1 cellular context compared by ENCODE assay signal in the genomic region with DNA sequence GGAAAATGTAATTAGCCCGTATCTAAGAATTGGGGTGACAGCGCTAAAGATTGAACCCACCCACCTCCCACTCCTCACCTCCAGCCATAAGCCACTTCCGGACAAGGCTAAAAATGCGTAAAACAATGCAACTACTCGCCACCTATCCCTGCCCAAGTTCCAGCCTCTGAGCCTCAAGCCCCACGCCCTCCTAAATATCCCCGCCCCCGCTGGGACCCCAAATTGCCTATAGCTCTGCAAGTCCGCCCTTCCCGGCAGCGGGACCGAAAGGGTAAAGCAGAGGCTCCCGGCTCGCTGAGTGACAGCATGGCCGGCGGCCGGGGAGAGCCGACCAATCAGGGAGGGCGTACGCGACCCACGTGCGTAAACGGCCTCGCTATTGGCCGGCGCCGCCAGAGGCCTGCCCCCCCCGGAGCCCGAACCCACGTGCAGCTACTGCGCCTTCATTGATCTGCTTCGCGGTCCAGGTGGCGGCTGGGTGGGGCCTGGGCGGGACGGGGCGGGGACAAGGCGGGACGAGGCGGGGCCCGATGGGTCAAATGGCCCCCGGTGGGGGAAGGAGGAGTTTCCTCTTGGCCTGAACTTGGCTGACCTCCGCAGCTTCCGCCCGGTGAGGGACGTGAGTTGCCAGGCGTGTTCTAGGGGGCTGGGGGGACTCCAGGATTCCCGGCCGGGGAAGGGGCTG.
A peak's percentile ranks its signal among the peaks of the same experiment; 100 is the strongest.
TF ChIP-seq lines count a peak whose summit lies in the region.

Gene TLE6 (plus strand): TSS at position 564 of the 685 bp plus-strand sequence. CDS start 670 bp downstream, outside the sequence.

TF ChIP-seq in HepG2, 621 proteins besides CTCF, POLR2A, EP300 and RAD21 (continued from another document and continues in another):
- TF ChIP-seq, protein P1, sequence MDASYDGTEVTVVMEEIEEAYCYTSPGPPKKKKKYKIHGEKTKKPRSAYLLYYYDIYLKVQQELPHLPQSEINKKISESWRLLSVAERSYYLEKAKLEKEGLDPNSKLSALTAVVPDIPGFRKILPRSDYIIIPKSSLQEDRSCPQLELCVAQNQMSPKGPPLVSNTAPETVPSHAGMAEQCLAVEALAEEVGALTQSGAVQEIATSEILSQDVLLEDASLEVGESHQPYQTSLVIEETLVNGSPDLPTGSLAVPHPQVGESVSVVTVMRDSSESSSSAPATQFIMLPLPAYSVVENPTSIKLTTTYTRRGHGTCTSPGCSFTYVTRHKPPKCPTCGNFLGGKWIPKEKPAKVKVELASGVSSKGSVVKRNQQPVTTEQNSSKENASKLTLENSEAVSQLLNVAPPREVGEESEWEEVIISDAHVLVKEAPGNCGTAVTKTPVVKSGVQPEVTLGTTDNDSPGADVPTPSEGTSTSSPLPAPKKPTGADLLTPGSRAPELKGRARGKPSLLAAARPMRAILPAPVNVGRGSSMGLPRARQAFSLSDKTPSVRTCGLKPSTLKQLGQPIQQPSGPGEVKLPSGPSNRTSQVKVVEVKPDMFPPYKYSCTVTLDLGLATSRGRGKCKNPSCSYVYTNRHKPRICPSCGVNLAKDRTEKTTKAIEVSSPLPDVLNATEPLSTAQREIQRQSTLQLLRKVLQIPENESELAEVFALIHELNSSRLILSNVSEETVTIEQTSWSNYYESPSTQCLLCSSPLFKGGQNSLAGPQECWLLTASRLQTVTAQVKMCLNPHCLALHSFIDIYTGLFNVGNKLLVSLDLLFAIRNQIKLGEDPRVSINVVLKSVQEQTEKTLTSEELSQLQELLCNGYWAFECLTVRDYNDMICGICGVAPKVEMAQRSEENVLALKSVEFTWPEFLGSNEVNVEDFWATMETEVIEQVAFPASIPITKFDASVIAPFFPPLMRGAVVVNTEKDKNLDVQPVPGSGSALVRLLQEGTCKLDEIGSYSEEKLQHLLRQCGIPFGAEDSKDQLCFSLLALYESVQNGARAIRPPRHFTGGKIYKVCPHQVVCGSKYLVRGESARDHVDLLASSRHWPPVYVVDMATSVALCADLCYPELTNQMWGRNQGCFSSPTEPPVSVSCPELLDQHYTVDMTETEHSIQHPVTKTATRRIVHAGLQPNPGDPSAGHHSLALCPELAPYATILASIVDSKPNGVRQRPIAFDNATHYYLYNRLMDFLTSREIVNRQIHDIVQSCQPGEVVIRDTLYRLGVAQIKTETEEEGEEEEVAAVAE (CRISPR knock-in tag; IDR thresholded peaks at IDR 0.05; ENCODE audit: borderline replicate concordance) = 0 out of 2 replicates have a peak, but pooled peaks have one; percentile 75
- peak; percentile 59; the same call in 1 of the 2 replicates for TF ChIP-seq ZNF362 (CRISPR knock-in tag; IDR thresholded peaks at IDR 0.05; ENCODE audit: borderline replicate concordance)
- peak; percentile 24; the same call in 1 of the 2 replicates for TF ChIP-seq TRAFD1 (CRISPR knock-in tag; IDR thresholded peaks at IDR 0.05; ENCODE audit: borderline replicate concordance)
- peak; percentile 99 for TF ChIP-seq ARNTL (CRISPR knock-in tag; IDR thresholded peaks at IDR 0.05)
- TF ChIP-seq CEBPG (CRISPR knock-in tag; IDR thresholded peaks at IDR 0.05) = no peak; the same call in 1 of the 2 replicates
- no peak; the same call in 1 of the 2 replicates for TF ChIP-seq GFI1 (CRISPR knock-in tag; IDR thresholded peaks at IDR 0.05; ENCODE audit: borderline replicate concordance)
- peak; percentile 33; the same call in 1 of the 2 replicates for TF ChIP-seq RFX5 (IDR thresholded peaks at IDR 0.05; ENCODE audit: low read depth, low read length)
- TF ChIP-seq TBX2 (CRISPR knock-in tag; IDR thresholded peaks at IDR 0.05; ENCODE audit: borderline replicate concordance) = peak; percentile 97
- TF ChIP-seq SOX6 (IDR thresholded peaks at IDR 0.05) = no peak
- TF ChIP-seq SOX6 (CRISPR knock-in tag; IDR thresholded peaks at IDR 0.05) = peak; percentile 71
- TF ChIP-seq ISX (CRISPR knock-in tag; conservative IDR thresholded peaks at IDR 0.05) = no peak
- no peak for TF ChIP-seq ATM (IDR thresholded peaks at IDR 0.05; ENCODE audit: borderline replicate concordance)
- TF ChIP-seq GABPB1 (CRISPR knock-in tag; IDR thresholded peaks at IDR 0.05) = peak; percentile 83
- TF ChIP-seq TCF7L2 (IDR thresholded peaks at IDR 0.05; ENCODE audit: low read depth, low read length) = no peak
- TF ChIP-seq SP4 (CRISPR knock-in tag; IDR thresholded peaks at IDR 0.05) = peak; percentile 92
- peak; percentile 99 for TF ChIP-seq SP5 (CRISPR knock-in tag; IDR thresholded peaks at IDR 0.05; ENCODE audit: borderline replicate concordance, low read depth)
- TF ChIP-seq, protein P2, sequence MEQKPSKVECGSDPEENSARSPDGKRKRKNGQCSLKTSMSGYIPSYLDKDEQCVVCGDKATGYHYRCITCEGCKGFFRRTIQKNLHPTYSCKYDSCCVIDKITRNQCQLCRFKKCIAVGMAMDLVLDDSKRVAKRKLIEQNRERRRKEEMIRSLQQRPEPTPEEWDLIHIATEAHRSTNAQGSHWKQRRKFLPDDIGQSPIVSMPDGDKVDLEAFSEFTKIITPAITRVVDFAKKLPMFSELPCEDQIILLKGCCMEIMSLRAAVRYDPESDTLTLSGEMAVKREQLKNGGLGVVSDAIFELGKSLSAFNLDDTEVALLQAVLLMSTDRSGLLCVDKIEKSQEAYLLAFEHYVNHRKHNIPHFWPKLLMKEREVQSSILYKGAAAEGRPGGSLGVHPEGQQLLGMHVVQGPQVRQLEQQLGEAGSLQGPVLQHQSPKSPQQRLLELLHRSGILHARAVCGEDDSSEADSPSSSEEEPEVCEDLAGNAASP (CRISPR knock-in tag; IDR thresholded peaks at IDR 0.05; ENCODE audit: borderline replicate concordance) = peak; percentile 94
- TF ChIP-seq, protein P3, sequence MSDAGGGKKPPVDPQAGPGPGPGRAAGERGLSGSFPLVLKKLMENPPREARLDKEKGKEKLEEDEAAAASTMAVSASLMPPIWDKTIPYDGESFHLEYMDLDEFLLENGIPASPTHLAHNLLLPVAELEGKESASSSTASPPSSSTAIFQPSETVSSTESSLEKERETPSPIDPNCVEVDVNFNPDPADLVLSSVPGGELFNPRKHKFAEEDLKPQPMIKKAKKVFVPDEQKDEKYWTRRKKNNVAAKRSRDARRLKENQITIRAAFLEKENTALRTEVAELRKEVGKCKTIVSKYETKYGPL (CRISPR knock-in tag; IDR thresholded peaks at IDR 0.05) = no peak
- 0 out of 2 replicates have a peak, but pooled peaks have one; percentile 15 for TF ChIP-seq ZNF331 (CRISPR knock-in tag; IDR thresholded peaks at IDR 0.05)
- TF ChIP-seq, protein P4, sequence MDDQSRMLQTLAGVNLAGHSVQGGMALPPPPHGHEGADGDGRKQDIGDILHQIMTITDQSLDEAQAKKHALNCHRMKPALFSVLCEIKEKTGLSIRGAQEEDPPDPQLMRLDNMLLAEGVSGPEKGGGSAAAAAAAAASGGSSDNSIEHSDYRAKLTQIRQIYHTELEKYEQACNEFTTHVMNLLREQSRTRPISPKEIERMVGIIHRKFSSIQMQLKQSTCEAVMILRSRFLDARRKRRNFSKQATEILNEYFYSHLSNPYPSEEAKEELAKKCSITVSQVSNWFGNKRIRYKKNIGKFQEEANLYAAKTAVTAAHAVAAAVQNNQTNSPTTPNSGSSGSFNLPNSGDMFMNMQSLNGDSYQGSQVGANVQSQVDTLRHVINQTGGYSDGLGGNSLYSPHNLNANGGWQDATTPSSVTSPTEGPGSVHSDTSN (CRISPR knock-in tag; IDR thresholded peaks at IDR 0.05; ENCODE audit: borderline replicate concordance) = peak; percentile 96
- TF ChIP-seq, protein P5, sequence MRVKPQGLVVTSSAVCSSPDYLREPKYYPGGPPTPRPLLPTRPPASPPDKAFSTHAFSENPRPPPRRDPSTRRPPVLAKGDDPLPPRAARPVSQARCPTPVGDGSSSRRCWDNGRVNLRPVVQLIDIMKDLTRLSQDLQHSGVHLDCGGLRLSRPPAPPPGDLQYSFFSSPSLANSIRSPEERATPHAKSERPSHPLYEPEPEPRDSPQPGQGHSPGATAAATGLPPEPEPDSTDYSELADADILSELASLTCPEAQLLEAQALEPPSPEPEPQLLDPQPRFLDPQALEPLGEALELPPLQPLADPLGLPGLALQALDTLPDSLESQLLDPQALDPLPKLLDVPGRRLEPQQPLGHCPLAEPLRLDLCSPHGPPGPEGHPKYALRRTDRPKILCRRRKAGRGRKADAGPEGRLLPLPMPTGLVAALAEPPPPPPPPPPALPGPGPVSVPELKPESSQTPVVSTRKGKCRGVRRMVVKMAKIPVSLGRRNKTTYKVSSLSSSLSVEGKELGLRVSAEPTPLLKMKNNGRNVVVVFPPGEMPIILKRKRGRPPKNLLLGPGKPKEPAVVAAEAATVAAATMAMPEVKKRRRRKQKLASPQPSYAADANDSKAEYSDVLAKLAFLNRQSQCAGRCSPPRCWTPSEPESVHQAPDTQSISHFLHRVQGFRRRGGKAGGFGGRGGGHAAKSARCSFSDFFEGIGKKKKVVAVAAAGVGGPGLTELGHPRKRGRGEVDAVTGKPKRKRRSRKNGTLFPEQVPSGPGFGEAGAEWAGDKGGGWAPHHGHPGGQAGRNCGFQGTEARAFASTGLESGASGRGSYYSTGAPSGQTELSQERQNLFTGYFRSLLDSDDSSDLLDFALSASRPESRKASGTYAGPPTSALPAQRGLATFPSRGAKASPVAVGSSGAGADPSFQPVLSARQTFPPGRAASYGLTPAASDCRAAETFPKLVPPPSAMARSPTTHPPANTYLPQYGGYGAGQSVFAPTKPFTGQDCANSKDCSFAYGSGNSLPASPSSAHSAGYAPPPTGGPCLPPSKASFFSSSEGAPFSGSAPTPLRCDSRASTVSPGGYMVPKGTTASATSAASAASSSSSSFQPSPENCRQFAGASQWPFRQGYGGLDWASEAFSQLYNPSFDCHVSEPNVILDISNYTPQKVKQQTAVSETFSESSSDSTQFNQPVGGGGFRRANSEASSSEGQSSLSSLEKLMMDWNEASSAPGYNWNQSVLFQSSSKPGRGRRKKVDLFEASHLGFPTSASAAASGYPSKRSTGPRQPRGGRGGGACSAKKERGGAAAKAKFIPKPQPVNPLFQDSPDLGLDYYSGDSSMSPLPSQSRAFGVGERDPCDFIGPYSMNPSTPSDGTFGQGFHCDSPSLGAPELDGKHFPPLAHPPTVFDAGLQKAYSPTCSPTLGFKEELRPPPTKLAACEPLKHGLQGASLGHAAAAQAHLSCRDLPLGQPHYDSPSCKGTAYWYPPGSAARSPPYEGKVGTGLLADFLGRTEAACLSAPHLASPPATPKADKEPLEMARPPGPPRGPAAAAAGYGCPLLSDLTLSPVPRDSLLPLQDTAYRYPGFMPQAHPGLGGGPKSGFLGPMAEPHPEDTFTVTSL (CRISPR knock-in tag; IDR thresholded peaks at IDR 0.05; ENCODE audit: borderline replicate concordance) = peak; percentile 71; the same call in 1 of the 2 replicates
- 0 out of 2 replicates have a peak, but pooled peaks have one; percentile 10 for TF ChIP-seq HMG20B (CRISPR knock-in tag; conservative IDR thresholded peaks at IDR 0.05)
- peak; percentile 52; the same call in 1 of the 2 replicates for TF ChIP-seq ZSCAN25 (CRISPR knock-in tag; IDR thresholded peaks at IDR 0.05)
- peak; percentile 39; the same call in 1 of the 2 replicates for TF ChIP-seq FOXK1 (CRISPR knock-in tag; IDR thresholded peaks at IDR 0.05; ENCODE audit: borderline replicate concordance, low read depth)
- no peak for TF ChIP-seq ZNF644 (CRISPR knock-in tag; IDR thresholded peaks at IDR 0.05; ENCODE audit: low read depth)
- TF ChIP-seq, protein P6, sequence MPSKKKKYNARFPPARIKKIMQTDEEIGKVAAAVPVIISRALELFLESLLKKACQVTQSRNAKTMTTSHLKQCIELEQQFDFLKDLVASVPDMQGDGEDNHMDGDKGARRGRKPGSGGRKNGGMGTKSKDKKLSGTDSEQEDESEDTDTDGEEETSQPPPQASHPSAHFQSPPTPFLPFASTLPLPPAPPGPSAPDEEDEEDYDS (CRISPR knock-in tag; IDR thresholded peaks at IDR 0.05) = peak; percentile 78
- peak; percentile 88 for TF ChIP-seq ERF (CRISPR knock-in tag; IDR thresholded peaks at IDR 0.05)
- TF ChIP-seq ATF7-NPFF (CRISPR knock-in tag; IDR thresholded peaks at IDR 0.05; ENCODE audit: low read depth) = peak; percentile 80; the same call in 1 of the 2 replicates
- peak; percentile 75; the same call in 1 of the 2 replicates for TF ChIP-seq ELF4 (CRISPR knock-in tag; IDR thresholded peaks at IDR 0.05; ENCODE audit: borderline replicate concordance)
- TF ChIP-seq CCDC6 (CRISPR knock-in tag; IDR thresholded peaks at IDR 0.05) = peak; percentile 75; the same call in 1 of the 2 replicates
- TF ChIP-seq ZNF225 (CRISPR knock-in tag; IDR thresholded peaks at IDR 0.05) = no peak
- TF ChIP-seq, protein P7, sequence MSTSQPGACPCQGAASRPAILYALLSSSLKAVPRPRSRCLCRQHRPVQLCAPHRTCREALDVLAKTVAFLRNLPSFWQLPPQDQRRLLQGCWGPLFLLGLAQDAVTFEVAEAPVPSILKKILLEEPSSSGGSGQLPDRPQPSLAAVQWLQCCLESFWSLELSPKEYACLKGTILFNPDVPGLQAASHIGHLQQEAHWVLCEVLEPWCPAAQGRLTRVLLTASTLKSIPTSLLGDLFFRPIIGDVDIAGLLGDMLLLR (CRISPR knock-in tag; IDR thresholded peaks at IDR 0.05) = peak; percentile 85
- 0 out of 2 replicates have a peak, but pooled peaks have one; percentile 85 for TF ChIP-seq ZNF607 (CRISPR knock-in tag; IDR thresholded peaks at IDR 0.05; ENCODE audit: borderline replicate concordance)
